ENCODE assay signal across 8 cellular contexts in the genomic region with DNA sequence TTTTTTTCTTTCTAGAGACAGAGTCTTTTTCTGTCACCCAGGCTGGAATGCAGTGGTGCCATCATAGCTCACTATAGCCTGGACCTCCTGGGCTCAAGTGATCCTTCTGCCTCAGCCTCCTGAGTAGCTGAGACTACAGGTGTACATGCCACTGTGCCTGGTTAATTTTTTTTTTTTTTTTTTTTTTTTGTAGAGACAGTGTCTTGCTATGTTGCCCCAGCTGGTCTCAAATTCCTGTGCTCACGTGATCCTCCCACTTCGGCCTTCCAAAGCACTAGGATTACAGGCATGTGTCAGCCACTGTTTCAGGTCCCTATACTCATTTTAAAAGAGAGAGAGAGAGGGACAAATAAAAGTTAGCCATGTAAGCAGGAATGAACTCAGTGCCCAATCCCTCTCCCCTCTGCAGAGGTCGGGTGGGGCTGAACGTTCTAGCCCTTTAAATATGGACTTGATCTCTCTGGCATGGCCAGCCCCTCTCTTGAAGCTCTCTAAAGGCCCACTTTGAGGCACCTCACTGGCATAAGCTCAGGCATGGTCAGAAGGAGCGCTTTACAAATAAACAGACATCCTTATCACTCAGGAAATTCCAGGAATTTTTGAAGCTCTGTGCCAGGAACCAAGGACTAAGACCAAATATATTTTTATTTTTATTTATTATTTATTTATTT. TPM values are rescaled to one million over a fixed set of nuclear protein-coding genes. Genes with fewer than 3 reads are reported as not detected.
DNase-seq lines count a peak whose midpoint lies in the region; ATAC-seq and TF ChIP-seq lines count a peak whose summit lies in the region.

No MANE protein-coding gene starts in this region.

- H2BK5ac ChIP-seq in trophoblast cell (ENCODE audit: low read depth, low read length, poor library complexity) = no peak overlapping the region

- no peak for ATAC-seq in stimulated activated naive CD8-positive, alpha-beta T cell treated with anti-CD3 and anti-CD28 coated beads, Interleukin-15, Interleukin-2, amounts not matched to agents 100 U/mL and 50 U/mL, for 24 hours

- in situ Hi-C loops in HAP-1 (cut with MboI; ENCODE audit: low sequenced_read_pairs) = loop anchor here (5.0 kb wide), 1 partner anchor 82 kb away; no protein-coding TSS in a partner anchor

- H4K8ac ChIP-seq in trophoblast cell (ENCODE audit: low read depth, low read length) = peak overlapping the region; percentile 9

- no CpG with 5 or more reads among the region's 5 CpGs for WGBS in trophoblast cell (ENCODE audit: extremely low coverage, insufficient coverage, insufficient read length)

- no peaks in the 10 kb centered on the region for H3K9me3 ChIP-seq in PC-9 (ENCODE audit: insufficient read depth, low read depth)
- H3K9me3 ChIP-seq in trophoblast cell (ENCODE audit: insufficient read depth, low read depth, low read length) = no peaks in the 10 kb centered on the region
- H3K9me3 ChIP-seq in HAP-1 = no peaks in the 10 kb centered on the region

- peak overlapping the region; percentile 54; the same call in 1 of the 2 replicates for H3K27ac ChIP-seq in PC-9
- H3K27ac ChIP-seq in trophoblast cell (ENCODE audit: low read depth, low read length) = no peak overlapping the region

- no peak overlapping the region for H3K9ac ChIP-seq in trophoblast cell (ENCODE audit: low read length)

- intact Hi-C loops in PC-9 (cut with micrococcal nuclease; ENCODE audit: unreplicated experiment) = no loop called here

- POLR2A ChIA-PET in PC-9 (lab: Charles Lee; ENCODE audit: unreplicated experiment) = interaction anchor here (0.6 kb wide), 2 partner anchors 213 to 518 kb away, joined by 4 read pairs; no protein-coding TSS in a partner anchor

- no peak overlapping the region for H2AK5ac ChIP-seq in trophoblast cell (ENCODE audit: low read length)

- H4K12ac ChIP-seq in trophoblast cell (ENCODE audit: low read depth, low read length) = no peak overlapping the region

- H3K18ac ChIP-seq in trophoblast cell (ENCODE audit: low read length) = no peak overlapping the region

- no peak overlapping the region for H3K4ac ChIP-seq in trophoblast cell (ENCODE audit: low read depth, low read length)

- H2AFZ ChIP-seq in PC-9 (no peak overlapping the region), trophoblast cell (ENCODE audit: insufficient read depth, low read length, poor library complexity) (no peak overlapping the region)

- H2BK120ac ChIP-seq in trophoblast cell (ENCODE audit: insufficient read depth, low read length, poor library complexity) = peak overlapping the region; percentile 22

- H3F3A ChIP-seq in PC-9 (ENCODE audit: insufficient read depth, low read depth) = peaks cover 16% of the 10 kb centered on the region; the same call in 1 of the 2 replicates

- BruUV-seq in PC-9 (replicated peaks; lab: Mats Ljungman, UMichigan) = no TSS peak

- DNase-seq in ELR (ENCODE audit: low read depth) (peak; percentile 67), PC-9 (no peak), dedifferentiated amniotic fluid mesenchymal stem cell (ENCODE audit: extremely low spot score) (peak; percentile 29), trophoblast cell (peak; percentile 70 to 86), NCI-H187 (lab: John Stamatoyannopoulos, UW) (no peak), NCI-H2107 (lab: John Stamatoyannopoulos, UW) (no peak), HAP-1 (ENCODE audit: low spot score in 2 of 2) (no peak)
- DNase-seq in stimulated activated naive CD8-positive, alpha-beta T cell treated with anti-CD3 and anti-CD28 coated beads, Interleukin-15, Interleukin-2, amounts not matched to agents 100 U/mL and 50 U/mL, for 24 hours = no peak

- CTCF ChIA-PET in PC-9 (lab: Charles Lee) = interaction anchor here (1.3 kb wide), 1 partner anchor 26 kb away, joined by 3 read pairs; no protein-coding TSS in a partner anchor

- H3K4me3 ChIP-seq in PC-9 (no peak overlapping the region), trophoblast cell (ENCODE audit: low read depth, low read length) (no peak overlapping the region), HAP-1 (no peak overlapping the region)

- H2BK12ac ChIP-seq in trophoblast cell (ENCODE audit: low read length) = no peak overlapping the region

- H3K4me1 ChIP-seq in PC-9 (replicated peaks; ENCODE audit: insufficient read depth) (peaks cover 36% of the 10 kb centered on the region), trophoblast cell (ENCODE audit: control insufficient read depth in 1 of 2, insufficient read depth in 2 of 2, low read length in 2 of 2) (peaks cover 14 to 21% of the 10 kb centered on the region in 2 experiments), HAP-1 (peaks cover 10% of the 10 kb centered on the region)

- no peaks in the 10 kb centered on the region for H4K20me1 ChIP-seq in PC-9 (ENCODE audit: insufficient read depth)

- H4K91ac ChIP-seq in trophoblast cell (ENCODE audit: low read depth, low read length) = no peak overlapping the region

- no peak for TF ChIP-seq CTCF in PC-9 (conservative IDR thresholded peaks at IDR 0.05)

- H3K36me3 ChIP-seq in PC-9 (ENCODE audit: low read depth) = no peaks in the 10 kb centered on the region
- no peaks in the 10 kb centered on the region for H3K36me3 ChIP-seq in trophoblast cell (ENCODE audit: control insufficient read depth in 1 of 2, insufficient read depth in 2 of 2, low read length in 2 of 2)
- H3K36me3 ChIP-seq in HAP-1 (replicated peaks) = no peaks in the 10 kb centered on the region

- no peaks in the 10 kb centered on the region for H3K9me2 ChIP-seq in PC-9 (ENCODE audit: insufficient read depth)

- H3K79me2 ChIP-seq in PC-9 (ENCODE audit: low read depth) (no peaks in the 10 kb centered on the region), trophoblast cell (ENCODE audit: control insufficient read depth, insufficient read depth, low read length, poor library complexity) (no peaks in the 10 kb centered on the region)

- H3K79me1 ChIP-seq in trophoblast cell (ENCODE audit: low read length) = peaks cover 4% of the 10 kb centered on the region

- H3K23ac ChIP-seq in trophoblast cell (ENCODE audit: low read length) = no peak overlapping the region

- H3K4me2 ChIP-seq in PC-9 (no peak overlapping the region), trophoblast cell (ENCODE audit: low read length) (no peak overlapping the region)

- H3K27me3 ChIP-seq in PC-9 (ENCODE audit: insufficient read depth, low read depth) = no peaks in the 10 kb centered on the region
- H3K27me3 ChIP-seq in trophoblast cell (ENCODE audit: insufficient read depth, low read length) = no peaks in the 10 kb centered on the region
- no peaks in the 10 kb centered on the region for H3K27me3 ChIP-seq in HAP-1 (ENCODE audit: low read depth)

- H3K14ac ChIP-seq in trophoblast cell (ENCODE audit: low read length) = no peak overlapping the region

RNA-seq across cellular contexts. Expression of a gene that starts 9.0 kb away (rescaled TPM):
- 82.3 and 93.9 TPM in 2 replicates for total RNA-seq in PC-9 (2021)
- polyA plus RNA-seq in trophoblast cell (2013) = 17.0 and 17.4 TPM in 2 replicates

RNA-seq across cellular contexts. Expression of a gene that starts 52.5 kb away (rescaled TPM):
- 1.7 and 2.4 TPM in 2 replicates for total RNA-seq in PC-9 (2021)
- 414 and 460 TPM in 2 replicates for polyA plus RNA-seq in trophoblast cell (2013)

Comparison
In these comparisons a context has a peak if more than half of its experiments do, and no peak if none do; other contexts are left out.
1. DNase-seq: peak in ELR (single experiment), dedifferentiated amniotic fluid mesenchymal stem cell (single experiment) and trophoblast cell (2 of 2); none in PC-9 (0 of 2), NCI-H187 (0 of 2), NCI-H2107 (single experiment), HAP-1 (0 of 2) and stimulated activated naive CD8-positive, alpha-beta T cell treated with anti-CD3 and anti-CD28 coated beads, Interleukin-15, Interleukin-2, amounts not matched to agents 100 U/mL and 50 U/mL, for 24 hours (single experiment).